ENCODE assay signal across 1 cellular context in the genomic region with DNA sequence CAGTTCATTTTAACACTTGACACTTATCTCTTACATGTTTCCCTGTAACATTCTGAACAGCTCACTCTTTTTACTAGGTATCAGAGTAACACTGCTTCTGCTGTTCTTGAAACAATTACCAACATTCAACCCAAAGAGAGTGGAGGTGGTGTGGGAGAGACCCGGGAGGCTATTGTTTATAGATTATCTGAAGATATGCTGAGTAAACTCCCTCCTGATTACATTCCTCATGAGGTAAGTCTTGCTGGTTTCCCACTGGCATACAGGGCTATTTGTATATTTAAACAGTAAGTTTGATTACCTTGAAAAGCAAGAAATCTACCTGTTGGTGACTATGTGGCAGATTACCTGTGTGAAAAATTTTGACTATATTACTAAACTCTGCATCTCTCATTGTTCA.
TF ChIP-seq lines count a peak whose summit lies in the region.

No MANE protein-coding gene starts in this region.

TF ChIP-seq in GM23338, 12 proteins besides CTCF, POLR2A, EP300 and RAD21:
- TF ChIP-seq, protein P1, sequence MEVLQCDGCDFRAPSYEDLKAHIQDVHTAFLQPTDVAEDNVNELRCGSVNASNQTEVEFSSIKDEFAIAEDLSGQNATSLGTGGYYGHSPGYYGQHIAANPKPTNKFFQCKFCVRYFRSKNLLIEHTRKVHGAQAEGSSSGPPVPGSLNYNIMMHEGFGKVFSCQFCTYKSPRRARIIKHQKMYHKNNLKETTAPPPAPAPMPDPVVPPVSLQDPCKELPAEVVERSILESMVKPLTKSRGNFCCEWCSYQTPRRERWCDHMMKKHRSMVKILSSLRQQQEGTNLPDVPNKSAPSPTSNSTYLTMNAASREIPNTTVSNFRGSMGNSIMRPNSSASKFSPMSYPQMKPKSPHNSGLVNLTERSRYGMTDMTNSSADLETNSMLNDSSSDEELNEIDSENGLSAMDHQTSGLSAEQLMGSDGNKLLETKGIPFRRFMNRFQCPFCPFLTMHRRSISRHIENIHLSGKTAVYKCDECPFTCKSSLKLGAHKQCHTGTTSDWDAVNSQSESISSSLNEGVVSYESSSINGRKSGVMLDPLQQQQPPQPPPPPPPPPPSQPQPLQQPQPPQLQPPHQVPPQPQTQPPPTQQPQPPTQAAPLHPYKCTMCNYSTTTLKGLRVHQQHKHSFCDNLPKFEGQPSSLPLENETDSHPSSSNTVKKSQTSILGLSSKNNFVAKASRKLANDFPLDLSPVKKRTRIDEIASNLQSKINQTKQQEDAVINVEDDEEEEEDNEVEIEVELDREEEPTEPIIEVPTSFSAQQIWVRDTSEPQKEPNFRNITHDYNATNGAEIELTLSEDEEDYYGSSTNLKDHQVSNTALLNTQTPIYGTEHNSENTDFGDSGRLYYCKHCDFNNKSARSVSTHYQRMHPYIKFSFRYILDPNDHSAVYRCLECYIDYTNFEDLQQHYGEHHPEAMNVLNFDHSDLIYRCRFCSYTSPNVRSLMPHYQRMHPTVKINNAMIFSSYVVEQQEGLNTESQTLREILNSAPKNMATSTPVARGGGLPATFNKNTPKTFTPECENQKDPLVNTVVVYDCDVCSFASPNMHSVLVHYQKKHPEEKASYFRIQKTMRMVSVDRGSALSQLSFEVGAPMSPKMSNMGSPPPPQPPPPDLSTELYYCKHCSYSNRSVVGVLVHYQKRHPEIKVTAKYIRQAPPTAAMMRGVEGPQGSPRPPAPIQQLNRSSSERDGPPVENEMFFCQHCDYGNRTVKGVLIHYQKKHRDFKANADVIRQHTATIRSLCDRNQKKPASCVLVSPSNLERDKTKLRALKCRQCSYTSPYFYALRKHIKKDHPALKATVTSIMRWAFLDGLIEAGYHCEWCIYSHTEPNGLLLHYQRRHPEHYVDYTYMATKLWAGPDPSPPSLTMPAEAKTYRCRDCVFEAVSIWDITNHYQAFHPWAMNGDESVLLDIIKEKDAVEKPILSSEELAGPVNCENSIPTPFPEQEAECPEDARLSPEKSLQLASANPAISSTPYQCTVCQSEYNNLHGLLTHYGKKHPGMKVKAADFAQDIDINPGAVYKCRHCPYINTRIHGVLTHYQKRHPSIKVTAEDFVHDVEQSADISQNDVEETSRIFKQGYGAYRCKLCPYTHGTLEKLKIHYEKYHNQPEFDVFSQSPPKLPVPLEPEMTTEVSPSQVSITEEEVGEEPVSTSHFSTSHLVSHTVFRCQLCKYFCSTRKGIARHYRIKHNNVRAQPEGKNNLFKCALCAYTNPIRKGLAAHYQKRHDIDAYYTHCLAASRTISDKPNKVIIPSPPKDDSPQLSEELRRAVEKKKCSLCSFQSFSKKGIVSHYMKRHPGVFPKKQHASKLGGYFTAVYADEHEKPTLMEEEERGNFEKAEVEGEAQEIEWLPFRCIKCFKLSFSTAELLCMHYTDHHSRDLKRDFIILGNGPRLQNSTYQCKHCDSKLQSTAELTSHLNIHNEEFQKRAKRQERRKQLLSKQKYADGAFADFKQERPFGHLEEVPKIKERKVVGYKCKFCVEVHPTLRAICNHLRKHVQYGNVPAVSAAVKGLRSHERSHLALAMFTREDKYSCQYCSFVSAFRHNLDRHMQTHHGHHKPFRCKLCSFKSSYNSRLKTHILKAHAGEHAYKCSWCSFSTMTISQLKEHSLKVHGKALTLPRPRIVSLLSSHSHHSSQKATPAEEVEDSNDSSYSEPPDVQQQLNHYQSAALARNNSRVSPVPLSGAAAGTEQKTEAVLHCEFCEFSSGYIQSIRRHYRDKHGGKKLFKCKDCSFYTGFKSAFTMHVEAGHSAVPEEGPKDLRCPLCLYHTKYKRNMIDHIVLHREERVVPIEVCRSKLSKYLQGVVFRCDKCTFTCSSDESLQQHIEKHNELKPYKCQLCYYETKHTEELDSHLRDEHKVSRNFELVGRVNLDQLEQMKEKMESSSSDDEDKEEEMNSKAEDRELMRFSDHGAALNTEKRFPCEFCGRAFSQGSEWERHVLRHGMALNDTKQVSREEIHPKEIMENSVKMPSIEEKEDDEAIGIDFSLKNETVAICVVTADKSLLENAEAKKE (CRISPR knock-in tag; IDR thresholded peaks at IDR 0.05): no peak
- TF ChIP-seq POLR2AphosphoS5 (IDR thresholded peaks at IDR 0.05; ENCODE audit: low read depth) (no peak), JUNB (IDR thresholded peaks at IDR 0.05; ENCODE audit: unreplicated experiment) (no peak), NANOG (IDR thresholded peaks at IDR 0.05; ENCODE audit: borderline replicate concordance) (no peak), STAT1 (IDR thresholded peaks at IDR 0.05; ENCODE audit: unreplicated experiment) (no peak), EZH2phosphoT487 (IDR thresholded peaks at IDR 0.05; ENCODE audit: unreplicated experiment) (no peak), EZH2 (IDR thresholded peaks at IDR 0.05; ENCODE audit: low read depth, unreplicated experiment) (no peak), ZNF114 (CRISPR knock-in tag; IDR thresholded peaks at IDR 0.05) (no peak)
- TF ChIP-seq, protein P2, sequence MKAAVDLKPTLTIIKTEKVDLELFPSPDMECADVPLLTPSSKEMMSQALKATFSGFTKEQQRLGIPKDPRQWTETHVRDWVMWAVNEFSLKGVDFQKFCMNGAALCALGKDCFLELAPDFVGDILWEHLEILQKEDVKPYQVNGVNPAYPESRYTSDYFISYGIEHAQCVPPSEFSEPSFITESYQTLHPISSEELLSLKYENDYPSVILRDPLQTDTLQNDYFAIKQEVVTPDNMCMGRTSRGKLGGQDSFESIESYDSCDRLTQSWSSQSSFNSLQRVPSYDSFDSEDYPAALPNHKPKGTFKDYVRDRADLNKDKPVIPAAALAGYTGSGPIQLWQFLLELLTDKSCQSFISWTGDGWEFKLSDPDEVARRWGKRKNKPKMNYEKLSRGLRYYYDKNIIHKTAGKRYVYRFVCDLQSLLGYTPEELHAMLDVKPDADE (IDR thresholded peaks at IDR 0.05): no peak
- TF ChIP-seq, protein P3, sequence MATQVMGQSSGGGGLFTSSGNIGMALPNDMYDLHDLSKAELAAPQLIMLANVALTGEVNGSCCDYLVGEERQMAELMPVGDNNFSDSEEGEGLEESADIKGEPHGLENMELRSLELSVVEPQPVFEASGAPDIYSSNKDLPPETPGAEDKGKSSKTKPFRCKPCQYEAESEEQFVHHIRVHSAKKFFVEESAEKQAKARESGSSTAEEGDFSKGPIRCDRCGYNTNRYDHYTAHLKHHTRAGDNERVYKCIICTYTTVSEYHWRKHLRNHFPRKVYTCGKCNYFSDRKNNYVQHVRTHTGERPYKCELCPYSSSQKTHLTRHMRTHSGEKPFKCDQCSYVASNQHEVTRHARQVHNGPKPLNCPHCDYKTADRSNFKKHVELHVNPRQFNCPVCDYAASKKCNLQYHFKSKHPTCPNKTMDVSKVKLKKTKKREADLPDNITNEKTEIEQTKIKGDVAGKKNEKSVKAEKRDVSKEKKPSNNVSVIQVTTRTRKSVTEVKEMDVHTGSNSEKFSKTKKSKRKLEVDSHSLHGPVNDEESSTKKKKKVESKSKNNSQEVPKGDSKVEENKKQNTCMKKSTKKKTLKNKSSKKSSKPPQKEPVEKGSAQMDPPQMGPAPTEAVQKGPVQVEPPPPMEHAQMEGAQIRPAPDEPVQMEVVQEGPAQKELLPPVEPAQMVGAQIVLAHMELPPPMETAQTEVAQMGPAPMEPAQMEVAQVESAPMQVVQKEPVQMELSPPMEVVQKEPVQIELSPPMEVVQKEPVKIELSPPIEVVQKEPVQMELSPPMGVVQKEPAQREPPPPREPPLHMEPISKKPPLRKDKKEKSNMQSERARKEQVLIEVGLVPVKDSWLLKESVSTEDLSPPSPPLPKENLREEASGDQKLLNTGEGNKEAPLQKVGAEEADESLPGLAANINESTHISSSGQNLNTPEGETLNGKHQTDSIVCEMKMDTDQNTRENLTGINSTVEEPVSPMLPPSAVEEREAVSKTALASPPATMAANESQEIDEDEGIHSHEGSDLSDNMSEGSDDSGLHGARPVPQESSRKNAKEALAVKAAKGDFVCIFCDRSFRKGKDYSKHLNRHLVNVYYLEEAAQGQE (IDR thresholded peaks at IDR 0.05; ENCODE audit: unreplicated experiment): no peak
